In the genomic region with DNA sequence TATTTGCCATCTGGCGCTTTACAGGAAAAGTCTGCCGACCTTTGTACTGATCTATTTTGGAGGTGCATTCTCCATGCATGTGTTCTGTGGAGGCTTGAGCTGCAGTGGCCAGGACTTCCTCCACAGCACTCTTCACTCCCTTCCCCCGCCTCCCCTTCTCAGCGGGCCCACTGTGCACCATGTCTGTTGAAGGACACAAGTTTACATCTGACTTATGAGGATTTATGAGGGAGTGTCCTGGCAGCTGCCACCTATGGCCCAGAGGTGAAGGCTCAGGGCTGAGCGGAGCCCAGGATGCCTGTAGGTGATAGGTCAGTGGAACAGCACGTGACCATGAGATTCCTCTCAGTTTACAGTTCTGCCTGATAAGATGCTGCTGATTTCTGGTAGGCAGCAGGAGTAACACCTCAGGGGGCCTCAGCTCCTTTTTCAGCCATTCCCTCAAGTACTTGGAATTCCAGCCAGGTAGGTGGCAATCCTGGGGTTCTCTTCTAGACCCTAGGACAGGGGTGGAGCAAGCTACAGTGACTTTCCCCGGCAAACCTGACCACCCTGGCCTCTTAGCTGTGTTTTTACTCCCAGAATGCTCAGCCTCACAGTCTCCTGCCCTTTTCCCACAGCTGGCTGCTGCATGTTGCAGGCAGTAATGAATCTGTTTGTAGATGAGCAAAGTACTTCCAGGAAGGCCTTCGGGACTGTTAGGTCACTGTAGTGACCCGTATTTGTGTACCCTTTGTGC, we compare ENCODE assay signal across 1 cellular context.
A peak's percentile ranks its signal among the peaks of the same experiment; 100 is the strongest.
TF ChIP-seq lines count a peak whose summit lies in the region.

No MANE protein-coding gene starts in this region.

TF ChIP-seq in HepG2, 621 proteins besides CTCF, POLR2A, EP300 and RAD21 (continued from another document):
- TF ChIP-seq, protein P1, sequence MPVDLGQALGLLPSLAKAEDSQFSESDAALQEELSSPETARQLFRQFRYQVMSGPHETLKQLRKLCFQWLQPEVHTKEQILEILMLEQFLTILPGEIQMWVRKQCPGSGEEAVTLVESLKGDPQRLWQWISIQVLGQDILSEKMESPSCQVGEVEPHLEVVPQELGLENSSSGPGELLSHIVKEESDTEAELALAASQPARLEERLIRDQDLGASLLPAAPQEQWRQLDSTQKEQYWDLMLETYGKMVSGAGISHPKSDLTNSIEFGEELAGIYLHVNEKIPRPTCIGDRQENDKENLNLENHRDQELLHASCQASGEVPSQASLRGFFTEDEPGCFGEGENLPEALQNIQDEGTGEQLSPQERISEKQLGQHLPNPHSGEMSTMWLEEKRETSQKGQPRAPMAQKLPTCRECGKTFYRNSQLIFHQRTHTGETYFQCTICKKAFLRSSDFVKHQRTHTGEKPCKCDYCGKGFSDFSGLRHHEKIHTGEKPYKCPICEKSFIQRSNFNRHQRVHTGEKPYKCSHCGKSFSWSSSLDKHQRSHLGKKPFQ (CRISPR knock-in tag; IDR thresholded peaks at IDR 0.05; ENCODE audit: insufficient replicate concordance): no peak
- TF ChIP-seq PHB2 (IDR thresholded peaks at IDR 0.05; ENCODE audit: partially characterized antibody) (no peak), ZNF10 (CRISPR knock-in tag; IDR thresholded peaks at IDR 0.05; ENCODE audit: borderline replicate concordance, low read depth) (no peak), FOSL2 (CRISPR knock-in tag; IDR thresholded peaks at IDR 0.05) (peak; percentile 58), ZNF121 (CRISPR knock-in tag; IDR thresholded peaks at IDR 0.05) (no peak; the same call in 1 of the 2 replicates), REXO4 (CRISPR knock-in tag; IDR thresholded peaks at IDR 0.05; ENCODE audit: borderline replicate concordance) (no peak), ZNF775 (CRISPR knock-in tag; IDR thresholded peaks at IDR 0.05; ENCODE audit: borderline replicate concordance) (no peak), ZNF703 (CRISPR knock-in tag; IDR thresholded peaks at IDR 0.05; ENCODE audit: borderline replicate concordance) (no peak), CREB1 (IDR thresholded peaks at IDR 0.05) (no peak), CREB1 (CRISPR knock-in tag; IDR thresholded peaks at IDR 0.05) (no peak), JUNB (CRISPR knock-in tag; IDR thresholded peaks at IDR 0.05; ENCODE audit: borderline replicate concordance) (peak; percentile 40; the same call in 1 of the 2 replicates), CAMTA2 (CRISPR knock-in tag; IDR thresholded peaks at IDR 0.05; ENCODE audit: borderline replicate concordance) (no peak), HNF4A (CRISPR knock-in tag; IDR thresholded peaks at IDR 0.05) (peak; percentile 94)
- TF ChIP-seq, protein P2, sequence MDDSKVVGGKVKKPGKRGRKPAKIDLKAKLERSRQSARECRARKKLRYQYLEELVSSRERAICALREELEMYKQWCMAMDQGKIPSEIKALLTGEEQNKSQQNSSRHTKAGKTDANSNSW (CRISPR knock-in tag; IDR thresholded peaks at IDR 0.05; ENCODE audit: borderline replicate concordance): no peak
- TF ChIP-seq, protein P3, sequence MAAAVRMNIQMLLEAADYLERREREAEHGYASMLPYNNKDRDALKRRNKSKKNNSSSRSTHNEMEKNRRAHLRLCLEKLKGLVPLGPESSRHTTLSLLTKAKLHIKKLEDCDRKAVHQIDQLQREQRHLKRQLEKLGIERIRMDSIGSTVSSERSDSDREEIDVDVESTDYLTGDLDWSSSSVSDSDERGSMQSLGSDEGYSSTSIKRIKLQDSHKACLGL (CRISPR knock-in tag; IDR thresholded peaks at IDR 0.05): no peak
- TF ChIP-seq, protein P4, sequence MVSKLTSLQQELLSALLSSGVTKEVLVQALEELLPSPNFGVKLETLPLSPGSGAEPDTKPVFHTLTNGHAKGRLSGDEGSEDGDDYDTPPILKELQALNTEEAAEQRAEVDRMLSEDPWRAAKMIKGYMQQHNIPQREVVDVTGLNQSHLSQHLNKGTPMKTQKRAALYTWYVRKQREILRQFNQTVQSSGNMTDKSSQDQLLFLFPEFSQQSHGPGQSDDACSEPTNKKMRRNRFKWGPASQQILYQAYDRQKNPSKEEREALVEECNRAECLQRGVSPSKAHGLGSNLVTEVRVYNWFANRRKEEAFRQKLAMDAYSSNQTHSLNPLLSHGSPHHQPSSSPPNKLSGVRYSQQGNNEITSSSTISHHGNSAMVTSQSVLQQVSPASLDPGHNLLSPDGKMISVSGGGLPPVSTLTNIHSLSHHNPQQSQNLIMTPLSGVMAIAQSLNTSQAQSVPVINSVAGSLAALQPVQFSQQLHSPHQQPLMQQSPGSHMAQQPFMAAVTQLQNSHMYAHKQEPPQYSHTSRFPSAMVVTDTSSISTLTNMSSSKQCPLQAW (CRISPR knock-in tag; IDR thresholded peaks at IDR 0.05): no peak; the same call in 1 of the 2 replicates
- TF ChIP-seq, protein P5, sequence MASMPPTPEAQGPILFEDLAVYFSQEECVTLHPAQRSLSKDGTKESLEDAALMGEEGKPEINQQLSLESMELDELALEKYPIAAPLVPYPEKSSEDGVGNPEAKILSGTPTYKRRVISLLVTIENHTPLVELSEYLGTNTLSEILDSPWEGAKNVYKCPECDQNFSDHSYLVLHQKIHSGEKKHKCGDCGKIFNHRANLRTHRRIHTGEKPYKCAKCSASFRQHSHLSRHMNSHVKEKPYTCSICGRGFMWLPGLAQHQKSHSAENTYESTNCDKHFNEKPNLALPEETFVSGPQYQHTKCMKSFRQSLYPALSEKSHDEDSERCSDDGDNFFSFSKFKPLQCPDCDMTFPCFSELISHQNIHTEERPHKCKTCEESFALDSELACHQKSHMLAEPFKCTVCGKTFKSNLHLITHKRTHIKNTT (CRISPR knock-in tag; IDR thresholded peaks at IDR 0.05): no peak
- TF ChIP-seq, protein P6, sequence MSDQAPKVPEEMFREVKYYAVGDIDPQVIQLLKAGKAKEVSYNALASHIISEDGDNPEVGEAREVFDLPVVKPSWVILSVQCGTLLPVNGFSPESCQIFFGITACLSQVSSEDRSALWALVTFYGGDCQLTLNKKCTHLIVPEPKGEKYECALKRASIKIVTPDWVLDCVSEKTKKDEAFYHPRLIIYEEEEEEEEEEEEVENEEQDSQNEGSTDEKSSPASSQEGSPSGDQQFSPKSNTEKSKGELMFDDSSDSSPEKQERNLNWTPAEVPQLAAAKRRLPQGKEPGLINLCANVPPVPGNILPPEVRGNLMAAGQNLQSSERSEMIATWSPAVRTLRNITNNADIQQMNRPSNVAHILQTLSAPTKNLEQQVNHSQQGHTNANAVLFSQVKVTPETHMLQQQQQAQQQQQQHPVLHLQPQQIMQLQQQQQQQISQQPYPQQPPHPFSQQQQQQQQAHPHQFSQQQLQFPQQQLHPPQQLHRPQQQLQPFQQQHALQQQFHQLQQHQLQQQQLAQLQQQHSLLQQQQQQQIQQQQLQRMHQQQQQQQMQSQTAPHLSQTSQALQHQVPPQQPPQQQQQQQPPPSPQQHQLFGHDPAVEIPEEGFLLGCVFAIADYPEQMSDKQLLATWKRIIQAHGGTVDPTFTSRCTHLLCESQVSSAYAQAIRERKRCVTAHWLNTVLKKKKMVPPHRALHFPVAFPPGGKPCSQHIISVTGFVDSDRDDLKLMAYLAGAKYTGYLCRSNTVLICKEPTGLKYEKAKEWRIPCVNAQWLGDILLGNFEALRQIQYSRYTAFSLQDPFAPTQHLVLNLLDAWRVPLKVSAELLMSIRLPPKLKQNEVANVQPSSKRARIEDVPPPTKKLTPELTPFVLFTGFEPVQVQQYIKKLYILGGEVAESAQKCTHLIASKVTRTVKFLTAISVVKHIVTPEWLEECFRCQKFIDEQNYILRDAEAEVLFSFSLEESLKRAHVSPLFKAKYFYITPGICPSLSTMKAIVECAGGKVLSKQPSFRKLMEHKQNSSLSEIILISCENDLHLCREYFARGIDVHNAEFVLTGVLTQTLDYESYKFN (CRISPR knock-in tag; conservative IDR thresholded peaks at IDR 0.05): peak; percentile 94
- TF ChIP-seq, protein P7, sequence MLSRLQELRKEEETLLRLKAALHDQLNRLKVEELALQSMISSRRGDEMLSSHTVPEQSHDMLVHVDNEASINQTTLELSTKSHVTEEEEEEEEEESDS (CRISPR knock-in tag; IDR thresholded peaks at IDR 0.05; ENCODE audit: borderline replicate concordance): no peak
- TF ChIP-seq, protein P8, sequence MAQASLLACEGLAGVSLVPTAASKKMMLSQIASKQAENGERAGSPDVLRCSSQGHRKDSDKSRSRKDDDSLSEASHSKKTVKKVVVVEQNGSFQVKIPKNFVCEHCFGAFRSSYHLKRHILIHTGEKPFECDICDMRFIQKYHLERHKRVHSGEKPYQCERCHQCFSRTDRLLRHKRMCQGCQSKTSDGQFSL (CRISPR knock-in tag; IDR thresholded peaks at IDR 0.05): no peak
